ENCODE assay signal across 1 cellular context in genomic region chr2:233828546-233829192, GRCh38.
TF ChIP-seq lines count a peak whose summit lies in the region.

No MANE protein-coding gene starts in this region.

TF ChIP-seq in K562, 482 proteins besides CTCF, POLR2A, EP300 and RAD21:
- no peak for TF ChIP-seq ZFP91 (CRISPR knock-in tag; IDR thresholded peaks at IDR 0.05)
